Comparison of ENCODE assay signal across 8 cellular contexts in genomic region chr10:102502337-102503151, GRCh38. TPM values are rescaled to one million over a fixed set of nuclear protein-coding genes. Genes with fewer than 3 reads are reported as not detected.
A peak's percentile ranks its signal among the peaks of the same experiment; 100 is the strongest.
DNase-seq lines count a peak whose midpoint lies in the region; ATAC-seq, FAIRE-seq and TF ChIP-seq lines count a peak whose summit lies in the region.

Gene ACTR1A (minus strand): TSS chr10:102502712. CDS start chr10:102502647, 65 bp downstream.

- H3K4me2 ChIP-seq in HepG2 (ENCODE audit: low read depth, low read length): peak within 1 kb of the TSS; percentile 92

- no peaks in the 10 kb centered on the region for H3K9me3 Mint-ChIP-seq in CD4-positive, alpha-beta T cell
- H3K9me3 Mint-ChIP-seq in activated CD4-positive, alpha-beta memory T cell treated with anti-CD3 and anti-CD28 coated beads for 36 hours: no peaks in the 10 kb centered on the region

- no peak within 1 kb of the TSS for H3K27ac Mint-ChIP-seq in CD4-positive, alpha-beta T cell
- no peak within 1 kb of the TSS for H3K27ac Mint-ChIP-seq in activated CD4-positive, alpha-beta memory T cell treated with anti-CD3 and anti-CD28 coated beads for 36 hours

- peak within 1 kb of the TSS; percentile 92 for H3K9ac ChIP-seq in HepG2 (ENCODE audit: insufficient read depth, low read depth, low read length)

- POLR2A ChIA-PET in CD4-positive, alpha-beta T cell (lab: Charles Lee): interaction anchor here (0.6 to 5.1 kb wide), 19 partner anchors 9 to 865 kb away, joined by 3 to 28 read pairs (median 5); partner anchors contain the start of genes ARL3, C10orf95, CUEDC2 and FBXL15
- POLR2A ChIA-PET in activated CD4-positive, alpha-beta memory T cell treated with anti-CD3 and anti-CD28 coated beads for 36 hours (lab: Charles Lee): interaction anchor here (0.8 to 3.4 kb wide), 2 partner anchors 81 to 143 kb away, joined by 3 to 14 read pairs; partner anchors contain the start of gene TRIM8
- POLR2A ChIA-PET in HepG2 (lab: Yijun Ruan, JAX): interaction anchor here (0.6 to 3.3 kb wide), 15 partner anchors 20 to 257 kb away, joined by 3 to 22 read pairs (median 4); partner anchors contain the start of genes C10orf95, CUEDC2 and GBF1

- in situ Hi-C loops in HepG2 (cut with HindIII; ENCODE audit: extremely low pct_ligation_motif_present, low pct_unique_long_range_greater_than_20kb): loop anchor here (5.0 kb wide), 1 partner anchor 80 kb away; no protein-coding TSS in a partner anchor

- peak; percentile 91 to 94 (median 92) for DNase-seq in CD4-positive, alpha-beta T cell
- DNase-seq in HK-2 (ENCODE audit: unreplicated experiment): peak; percentile 98
- DNase-seq in NCI-H82 treated with DMSO at 0.1 percent for 48 hours (lab: John Stamatoyannopoulos, UW; ENCODE audit: unreplicated experiment): peak; percentile 99
- peak; percentile 96 for DNase-seq in activated CD4-positive, alpha-beta memory T cell treated with anti-CD3 and anti-CD28 coated beads for 36 hours
- DNase-seq in dorsolateral prefrontal cortex: peak; percentile 91 to 99 (median 96)
- DNase-seq in HepG2 (ENCODE audit: low spot score): peak; percentile 100
- DNase-seq in stimulated activated CD4-positive, alpha-beta T cell treated with anti-CD3 and anti-CD28 coated beads, Interleukin-4, amount 100 ng/mL, for 1 hour: peak; percentile 92

- TF ChIP-seq CTCF in CD4-positive, alpha-beta T cell (IDR thresholded peaks at IDR 0.05): no peak
- TF ChIP-seq CTCF in dorsolateral prefrontal cortex (IDR thresholded peaks at IDR 0.05 in 54 of 56, conservative IDR thresholded peaks at IDR 0.05 in 2 of 56; ENCODE audit: low read depth in 1 of 56, partially characterized antibody in 56 of 56) (peak in 33 of 56 donors; percentile 4 to 58 (median 28)), HepG2 (CRISPR knock-in tag; IDR thresholded peaks at IDR 0.05) (no peak; the same call in 1 of the 2 replicates)

- no peaks in the 10 kb centered on the region for H3K27me3 ChIP-seq in CD4-positive, alpha-beta T cell (ENCODE audit: control insufficient read depth, insufficient read depth, low read length)
- H3K27me3 ChIP-seq in dorsolateral prefrontal cortex (no peaks in the 10 kb centered on the region), HepG2 (ENCODE audit: control insufficient read depth in 1 of 2, insufficient read depth in 2 of 2, low read length in 2 of 2) (no peaks in the 10 kb centered on the region; a peak in 1 of 5 replicates)

- peak; percentile 100 for FAIRE-seq in HepG2 (lab: Jason Lieb, UNC)

- H3K79me2 ChIP-seq in HepG2 (ENCODE audit: insufficient read depth, low read length): peaks cover 67% of the 10 kb centered on the region

- peak within 1 kb of the TSS; percentile 80 for H3K27ac ChIP-seq in CD4-positive, alpha-beta T cell (ENCODE audit: low read depth, low read length)
- H3K27ac ChIP-seq in dorsolateral prefrontal cortex: peak within 1 kb of the TSS; percentile 77 to 98 (median 93)
- H3K27ac ChIP-seq in HepG2 (ENCODE audit: extremely low read length, insufficient read depth, low read length): peak within 1 kb of the TSS; percentile 75

- peak within 1 kb of the TSS; percentile 73 for H2AFZ ChIP-seq in HepG2 (ENCODE audit: low read length)

- TF ChIP-seq POLR2A in HepG2 (IDR thresholded peaks at IDR 0.05; ENCODE audit: insufficient read depth in 1 of 2, low read depth in 2 of 2, low read length in 2 of 2): peak; percentile 50 to 55; a peak in 2 of 4 replicates

- no peak within 1 kb of the TSS for H3K4me3 Mint-ChIP-seq in CD4-positive, alpha-beta T cell
- no peak within 1 kb of the TSS for H3K4me3 Mint-ChIP-seq in activated CD4-positive, alpha-beta memory T cell treated with anti-CD3 and anti-CD28 coated beads for 36 hours

- CTCF ChIA-PET in CD4-positive, alpha-beta T cell (lab: Charles Lee): interaction anchor here (0.8 to 2.2 kb wide), 4 partner anchors 68 to 103 kb away, joined by 3 to 9 read pairs (median 4); partner anchors contain the start of gene FBXL15
- CTCF ChIA-PET in activated CD4-positive, alpha-beta memory T cell treated with anti-CD3 and anti-CD28 coated beads for 36 hours (lab: Charles Lee): interaction anchor here (0.7 to 4.1 kb wide), 15 partner anchors 9 to 273 kb away, joined by 3 to 139 read pairs (median 4); partner anchors contain the start of gene TRIM8
- CTCF ChIA-PET in HepG2 (lab: Yijun Ruan, JAX; ENCODE audit: low intra/inter-chr PET ratio, low total read pairs): interaction anchor here (2.1 kb wide), 1 partner anchor 81 kb away, joined by 9 read pairs; no protein-coding TSS in a partner anchor

- 1% methylated on average over 21 of the region's 42 CpGs for WGBS in HepG2 (ENCODE audit: low lambda C conversion rate)

- intact Hi-C loops in CD4-positive, alpha-beta T cell (cut with DNase I, micrococcal nuclease): loop anchor here (1.0 to 10.0 kb wide), 16 partner anchors 50 to 690 kb away; partner anchors contain the start of genes ARL3 (in 2 of the 2), NOLC1 (in 2 of the 2), SFXN2 (in 2 of the 2) and TRIM8 (in 2 of the 2)
- intact Hi-C loops in activated CD4-positive, alpha-beta memory T cell treated with anti-CD3 and anti-CD28 coated beads for 36 hours (cut with micrococcal nuclease): loop anchor here (1.0 to 5.0 kb wide), 18 partner anchors 40 to 1506 kb away; partner anchors contain the start of genes ARL3, BORCS7, CNNM2 and CUEDC2
- intact Hi-C loops in dorsolateral prefrontal cortex (cut with DNase I): loop anchor here (1.0 to 5.0 kb wide), 6 partner anchors 40 to 370 kb away; partner anchors contain the start of genes FBXL15 (in 1 of the 2) and PPRC1 (in 1 of the 2)
- intact Hi-C loops in HepG2 (cut with micrococcal nuclease; ENCODE audit: unreplicated experiment): loop anchor here (2.0 to 10.0 kb wide), 5 partner anchors 80 to 688 kb away; partner anchors contain the start of gene OGA

- peaks cover 9% of the 10 kb centered on the region for H3K36me3 Mint-ChIP-seq in CD4-positive, alpha-beta T cell (ENCODE audit: low read depth)
- H3K36me3 Mint-ChIP-seq in activated CD4-positive, alpha-beta memory T cell treated with anti-CD3 and anti-CD28 coated beads for 36 hours: no peaks in the 10 kb centered on the region

- H3K4me3 ChIP-seq in dorsolateral prefrontal cortex: peak within 1 kb of the TSS; percentile 68 to 100 (median 97)
- H3K4me3 ChIP-seq in HepG2 (replicated peaks in 1 of 3; ENCODE audit: insufficient read depth in 1 of 3, low read depth in 2 of 3, low read length in 3 of 3): peak within 1 kb of the TSS; percentile 91 to 95 (median 92)

- H3K27me3 Mint-ChIP-seq in CD4-positive, alpha-beta T cell: no peaks in the 10 kb centered on the region
- H3K27me3 Mint-ChIP-seq in activated CD4-positive, alpha-beta memory T cell treated with anti-CD3 and anti-CD28 coated beads for 36 hours: no peaks in the 10 kb centered on the region

- peaks cover 2% of the 10 kb centered on the region in 2 experiments; a peak in 2 of 5 replicates for H3K36me3 ChIP-seq in HepG2 (replicated peaks in 1 of 2; ENCODE audit: control insufficient read depth in 1 of 2, insufficient read depth in 2 of 2, low read length in 2 of 2)

- H3K4me1 ChIP-seq in HepG2 (ENCODE audit: insufficient read depth, low read length): peaks cover 55% of the 10 kb centered on the region

- peaks cover 42% of the 10 kb centered on the region for H3K4me1 Mint-ChIP-seq in CD4-positive, alpha-beta T cell (ENCODE audit: low read depth)
- H3K4me1 Mint-ChIP-seq in activated CD4-positive, alpha-beta memory T cell treated with anti-CD3 and anti-CD28 coated beads for 36 hours (ENCODE audit: low read depth): peaks cover 28% of the 10 kb centered on the region

- no peak for TF ChIP-seq RAD21 in HepG2 (CRISPR knock-in tag; IDR thresholded peaks at IDR 0.05)

- TF ChIP-seq EP300 in HepG2 (IDR thresholded peaks at IDR 0.05; ENCODE audit: low read depth in 2 of 2, low read length in 2 of 2) (0 out of 4 replicates have a peak, but pooled peaks of 1 of the 2 experiments have one; percentile 6), HepG2 (CRISPR knock-in tag; IDR thresholded peaks at IDR 0.05; ENCODE audit: borderline replicate concordance) (no peak)

- ATAC-seq in CD4-positive, alpha-beta T cell (ENCODE audit: poor library complexity): peak; percentile 52
- peak; percentile 56 for ATAC-seq in GM19452 (IDR thresholded peaks at IDR 0.05; ENCODE audit: unreplicated experiment)
- peak; percentile 87 for ATAC-seq in HepG2

- BruUV-seq in HepG2 (replicated peaks; lab: Mats Ljungman, UMichigan): no TSS peak

- H3K9me3 ChIP-seq in CD4-positive, alpha-beta T cell (ENCODE audit: control insufficient read depth, low read length): no peaks in the 10 kb centered on the region
- H3K9me3 ChIP-seq in HepG2 (ENCODE audit: low read length): no peaks in the 10 kb centered on the region

- H4K20me1 ChIP-seq in HepG2 (ENCODE audit: insufficient read depth, low read length): peaks cover 3% of the 10 kb centered on the region; the same call in 1 of the 2 replicates

TF ChIP-seq in HepG2, 621 proteins besides CTCF, POLR2A, EP300 and RAD21 (continues in another document):
- TF ChIP-seq SRSF1 (optimal IDR thresholded peaks at IDR 0.05; ENCODE audit: low read depth, low read length): no peak
- no peak for TF ChIP-seq ZNF33B (CRISPR knock-in tag; IDR thresholded peaks at IDR 0.05)

RNA-seq across cellular contexts. Expression of gene ACTR1A, which starts in this region (rescaled TPM):
- 10 to 100 TPM; 43.3 to 46.3 TPM for total RNA-seq in CD4-positive, alpha-beta T cell
- 10 to 100 TPM; 56.9 to 62.2 TPM for total RNA-seq in activated CD4-positive, alpha-beta memory T cell treated with anti-CD3 and anti-CD28 coated beads for 36 hours
- 100 to 1,000 TPM; 106 to 185 (median 154) TPM for total RNA-seq in dorsolateral prefrontal cortex
- total RNA-seq in HepG2 (2016; rRNA removed; fragmentation: Illumina TruSeq; extraction: Trizol): 62.8 and 69.4 TPM in 2 replicates
- 14.7 and 16.3 TPM in 2 replicates for total RNA-seq in HepG2 (2016; cell fraction: cytosol; rRNA removed; fragmentation: Illumina TruSeq; extraction: Trizol; ENCODE audit: low read depth)
- total RNA-seq in HepG2 (2016; cell fraction: insoluble cytoplasmic fraction; rRNA removed; fragmentation: Illumina TruSeq; extraction: Trizol): 63.0 and 73.2 TPM in 2 replicates
- total RNA-seq in HepG2 (2016; cell fraction: membrane; rRNA removed; fragmentation: Illumina TruSeq; extraction: Trizol): 32.7 and 37.9 TPM in 2 replicates
- total RNA-seq in HepG2 (2016; cell fraction: nucleus; rRNA removed; fragmentation: Illumina TruSeq; extraction: Trizol): 35.2 and 40.1 TPM in 2 replicates
- 59.6 and 75.9 TPM in 2 replicates for polyA plus RNA-seq in HepG2 (2011; rRNA removed)
- polyA plus RNA-seq in HepG2 (2011; cell fraction: cytosol; rRNA removed): 51.7 and 56.1 TPM in 2 replicates
- 46.8 and 55.9 TPM in 2 replicates for polyA plus RNA-seq in HepG2 (2011; cell fraction: nucleus; rRNA removed)
- 33.3 and 42.9 TPM in 2 replicates for polyA plus RNA-seq in HepG2 (2012)
- polyA plus RNA-seq in HepG2 (2016; cell fraction: cytosol; fragmentation: Illumina TruSeq; extraction: Trizol; ENCODE audit: low read depth): 13.4 and 14.5 TPM in 2 replicates
- 64.8 and 71.3 TPM in 2 replicates for polyA plus RNA-seq in HepG2 (2016; cell fraction: insoluble cytoplasmic fraction; fragmentation: Illumina TruSeq; extraction: Trizol; ENCODE audit: low read depth)
- 24.6 and 24.8 TPM in 2 replicates for polyA plus RNA-seq in HepG2 (2016; cell fraction: membrane; fragmentation: Illumina TruSeq; extraction: Trizol; ENCODE audit: low read depth)
- 49.5 and 54.0 TPM in 2 replicates for polyA plus RNA-seq in HepG2 (2016; cell fraction: nucleus; fragmentation: Illumina TruSeq; extraction: Trizol; ENCODE audit: insufficient read depth, low read depth)
- polyA minus RNA-seq in HepG2 (2011; rRNA and poly(A)+ RNA removed; ENCODE audit: low replicate concordance): 150 and 215 TPM in 2 replicates
- polyA minus RNA-seq in HepG2 (2011; cell fraction: cytosol; rRNA and poly(A)+ RNA removed): 37.5 and 44.2 TPM in 2 replicates
- polyA minus RNA-seq in HepG2 (2011; cell fraction: nucleus; rRNA and poly(A)+ RNA removed): 29.6 and 42.6 TPM in 2 replicates

Comparison
In these comparisons a context has a peak if more than half of its experiments do, and no peak if none do; other contexts are left out.
1. Peak in every context shown above with its lines: DNase-seq, ATAC-seq, H3K4me3 ChIP-seq and H3K27ac ChIP-seq.
2. CTCF ChIP-seq: peak in dorsolateral prefrontal cortex (33 of 56); none in CD4-positive, alpha-beta T cell (single experiment) and HepG2 (single experiment).